In genomic region chr6:31702819-31703716, GRCh38 we compare ENCODE assay signal across 1 cellular context.
A peak's percentile ranks its signal among the peaks of the same experiment; 100 is the strongest.
TF ChIP-seq lines count a peak whose summit lies in the region.

TSS of gene ABHD16A (minus strand) at chr6:31703324. CDS start at chr6:31703281, 43 bp downstream.

TF ChIP-seq in HepG2, 621 proteins besides CTCF, POLR2A, EP300 and RAD21 (continued from another document and continues in another):
- TF ChIP-seq, protein P1, sequence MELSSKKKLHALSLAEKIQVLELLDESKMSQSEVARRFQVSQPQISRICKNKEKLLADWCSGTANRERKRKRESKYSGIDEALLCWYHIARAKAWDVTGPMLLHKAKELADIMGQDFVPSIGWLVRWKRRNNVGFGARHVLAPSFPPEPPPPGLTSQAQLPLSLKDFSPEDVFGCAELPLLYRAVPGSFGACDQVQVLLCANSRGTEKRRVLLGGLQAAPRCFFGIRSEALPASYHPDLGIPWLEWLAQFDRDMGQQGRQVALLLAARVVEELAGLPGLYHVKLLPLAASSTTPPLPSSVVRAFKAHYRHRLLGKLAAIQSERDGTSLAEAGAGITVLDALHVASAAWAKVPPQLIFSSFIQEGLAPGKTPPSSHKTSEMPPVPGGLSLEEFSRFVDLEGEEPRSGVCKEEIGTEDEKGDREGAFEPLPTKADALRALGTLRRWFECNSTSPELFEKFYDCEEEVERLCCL (CRISPR knock-in tag; IDR thresholded peaks at IDR 0.05; ENCODE audit: borderline replicate concordance): no peak; the same call in 1 of the 2 replicates
- TF ChIP-seq PHB2 (IDR thresholded peaks at IDR 0.05; ENCODE audit: partially characterized antibody) (no peak), ZNF468 (CRISPR knock-in tag; IDR thresholded peaks at IDR 0.05) (no peak), FOXK1 (CRISPR knock-in tag; IDR thresholded peaks at IDR 0.05; ENCODE audit: borderline replicate concordance, low read depth) (peak; percentile 90), SALL2 (CRISPR knock-in tag; IDR thresholded peaks at IDR 0.05) (peak; percentile 52; the same call in 1 of the 2 replicates), TBP (CRISPR knock-in tag; IDR thresholded peaks at IDR 0.05) (no peak), RFX3 (CRISPR knock-in tag; IDR thresholded peaks at IDR 0.05) (no peak), ZNF225 (CRISPR knock-in tag; IDR thresholded peaks at IDR 0.05) (no peak), ARID2 (CRISPR knock-in tag; IDR thresholded peaks at IDR 0.05; ENCODE audit: borderline replicate concordance) (peak; percentile 45; the same call in 1 of the 2 replicates), ZKSCAN8 (CRISPR knock-in tag; IDR thresholded peaks at IDR 0.05; ENCODE audit: borderline replicate concordance) (peak; percentile 79; the same call in 1 of the 2 replicates), CREBL2 (CRISPR knock-in tag; IDR thresholded peaks at IDR 0.05; ENCODE audit: borderline replicate concordance) (no peak), KMT2B (CRISPR knock-in tag; IDR thresholded peaks at IDR 0.05) (peak; percentile 84), RCOR2 (CRISPR knock-in tag; IDR thresholded peaks at IDR 0.05) (no peak; the same call in 1 of the 2 replicates), ZNF7 (CRISPR knock-in tag; IDR thresholded peaks at IDR 0.05) (no peak), ZNF124 (CRISPR knock-in tag; IDR thresholded peaks at IDR 0.05) (0 out of 2 replicates have a peak, but pooled peaks have one; percentile 59), PAX8 (CRISPR knock-in tag; IDR thresholded peaks at IDR 0.05; ENCODE audit: borderline replicate concordance) (no peak), NR2C2 (CRISPR knock-in tag; IDR thresholded peaks at IDR 0.05; ENCODE audit: borderline replicate concordance) (peak; percentile 67; the same call in 1 of the 2 replicates), ZNF484 (CRISPR knock-in tag; IDR thresholded peaks at IDR 0.05; ENCODE audit: borderline replicate concordance, low read depth) (no peak; the same call in 1 of the 2 replicates), ZFAT (CRISPR knock-in tag; conservative IDR thresholded peaks at IDR 0.05) (no peak), ARHGAP35 (CRISPR knock-in tag; IDR thresholded peaks at IDR 0.05; ENCODE audit: borderline replicate concordance) (no peak), REXO4 (CRISPR knock-in tag; IDR thresholded peaks at IDR 0.05; ENCODE audit: borderline replicate concordance) (no peak), PHF8 (CRISPR knock-in tag; IDR thresholded peaks at IDR 0.05) (peak; percentile 92), MBD4 (IDR thresholded peaks at IDR 0.05; ENCODE audit: borderline replicate concordance, low read length) (no peak), TBL1XR1 (IDR thresholded peaks at IDR 0.05; ENCODE audit: borderline replicate concordance, low read length, partially characterized antibody) (peak; percentile 47), PBX2 (CRISPR knock-in tag; IDR thresholded peaks at IDR 0.05) (no peak), PBX3 (CRISPR knock-in tag; IDR thresholded peaks at IDR 0.05; ENCODE audit: borderline replicate concordance) (no peak; the same call in 1 of the 2 replicates), ZMYM3 (CRISPR knock-in tag; IDR thresholded peaks at IDR 0.05) (peak; percentile 75), HOXA7 (CRISPR knock-in tag; IDR thresholded peaks at IDR 0.05) (no peak), BCL6 (CRISPR knock-in tag; IDR thresholded peaks at IDR 0.05) (peak; percentile 72), ESRRA (CRISPR knock-in tag; IDR thresholded peaks at IDR 0.05; ENCODE audit: low read depth) (no peak; the same call in 1 of the 2 replicates), ZSCAN30 (CRISPR knock-in tag; IDR thresholded peaks at IDR 0.05) (peak; percentile 91), FOXA1 (IDR thresholded peaks at IDR 0.05) (no peak), FOXA1 (CRISPR knock-in tag; IDR thresholded peaks at IDR 0.05) (peak; percentile 46), SOX5 (CRISPR knock-in tag; IDR thresholded peaks at IDR 0.05; ENCODE audit: borderline replicate concordance) (peak; percentile 73; the same call in 1 of the 2 replicates), SOX13 (IDR thresholded peaks at IDR 0.05) (peak; percentile 42; the same call in 1 of the 2 replicates), SOX13 (CRISPR knock-in tag; conservative IDR thresholded peaks at IDR 0.05 in 1 of 2, IDR thresholded peaks at IDR 0.05 in 1 of 2) (peak in 1 of 2 experiments; percentile 72; a peak in 2 of 4 replicates), RBM39 (IDR thresholded peaks at IDR 0.05; ENCODE audit: low read depth, low read length, poor library complexity, severe bottlenecking) (peak; percentile 76), HNRNPLL (IDR thresholded peaks at IDR 0.05; ENCODE audit: low read depth, low read length, poor library complexity, severe bottlenecking) (peak; percentile 95), PATZ1 (CRISPR knock-in tag; IDR thresholded peaks at IDR 0.05) (peak; percentile 67; the same call in 1 of the 2 replicates), RFXANK (CRISPR knock-in tag; IDR thresholded peaks at IDR 0.05) (peak; percentile 83; the same call in 1 of the 2 replicates), ZNF652 (CRISPR knock-in tag; IDR thresholded peaks at IDR 0.05; ENCODE audit: borderline replicate concordance, low read depth) (peak; percentile 30; the same call in 1 of the 2 replicates)
- TF ChIP-seq, protein P2, sequence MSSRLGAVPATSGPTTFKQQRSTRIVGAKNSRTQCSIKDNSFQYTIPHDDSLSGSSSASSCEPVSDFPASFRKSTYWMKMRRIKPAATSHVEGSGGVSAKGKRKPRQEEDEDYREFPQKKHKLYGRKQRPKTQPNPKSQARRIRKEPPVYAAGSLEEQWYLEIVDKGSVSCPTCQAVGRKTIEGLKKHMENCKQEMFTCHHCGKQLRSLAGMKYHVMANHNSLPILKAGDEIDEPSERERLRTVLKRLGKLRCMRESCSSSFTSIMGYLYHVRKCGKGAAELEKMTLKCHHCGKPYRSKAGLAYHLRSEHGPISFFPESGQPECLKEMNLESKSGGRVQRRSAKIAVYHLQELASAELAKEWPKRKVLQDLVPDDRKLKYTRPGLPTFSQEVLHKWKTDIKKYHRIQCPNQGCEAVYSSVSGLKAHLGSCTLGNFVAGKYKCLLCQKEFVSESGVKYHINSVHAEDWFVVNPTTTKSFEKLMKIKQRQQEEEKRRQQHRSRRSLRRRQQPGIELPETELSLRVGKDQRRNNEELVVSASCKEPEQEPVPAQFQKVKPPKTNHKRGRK (CRISPR knock-in tag; IDR thresholded peaks at IDR 0.05): peak; percentile 64; the same call in 1 of the 2 replicates
- TF ChIP-seq, protein P3, sequence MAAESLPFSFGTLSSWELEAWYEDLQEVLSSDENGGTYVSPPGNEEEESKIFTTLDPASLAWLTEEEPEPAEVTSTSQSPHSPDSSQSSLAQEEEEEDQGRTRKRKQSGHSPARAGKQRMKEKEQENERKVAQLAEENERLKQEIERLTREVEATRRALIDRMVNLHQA (CRISPR knock-in tag; IDR thresholded peaks at IDR 0.05): peak; percentile 82; the same call in 1 of the 2 replicates
- TF ChIP-seq, protein P4, sequence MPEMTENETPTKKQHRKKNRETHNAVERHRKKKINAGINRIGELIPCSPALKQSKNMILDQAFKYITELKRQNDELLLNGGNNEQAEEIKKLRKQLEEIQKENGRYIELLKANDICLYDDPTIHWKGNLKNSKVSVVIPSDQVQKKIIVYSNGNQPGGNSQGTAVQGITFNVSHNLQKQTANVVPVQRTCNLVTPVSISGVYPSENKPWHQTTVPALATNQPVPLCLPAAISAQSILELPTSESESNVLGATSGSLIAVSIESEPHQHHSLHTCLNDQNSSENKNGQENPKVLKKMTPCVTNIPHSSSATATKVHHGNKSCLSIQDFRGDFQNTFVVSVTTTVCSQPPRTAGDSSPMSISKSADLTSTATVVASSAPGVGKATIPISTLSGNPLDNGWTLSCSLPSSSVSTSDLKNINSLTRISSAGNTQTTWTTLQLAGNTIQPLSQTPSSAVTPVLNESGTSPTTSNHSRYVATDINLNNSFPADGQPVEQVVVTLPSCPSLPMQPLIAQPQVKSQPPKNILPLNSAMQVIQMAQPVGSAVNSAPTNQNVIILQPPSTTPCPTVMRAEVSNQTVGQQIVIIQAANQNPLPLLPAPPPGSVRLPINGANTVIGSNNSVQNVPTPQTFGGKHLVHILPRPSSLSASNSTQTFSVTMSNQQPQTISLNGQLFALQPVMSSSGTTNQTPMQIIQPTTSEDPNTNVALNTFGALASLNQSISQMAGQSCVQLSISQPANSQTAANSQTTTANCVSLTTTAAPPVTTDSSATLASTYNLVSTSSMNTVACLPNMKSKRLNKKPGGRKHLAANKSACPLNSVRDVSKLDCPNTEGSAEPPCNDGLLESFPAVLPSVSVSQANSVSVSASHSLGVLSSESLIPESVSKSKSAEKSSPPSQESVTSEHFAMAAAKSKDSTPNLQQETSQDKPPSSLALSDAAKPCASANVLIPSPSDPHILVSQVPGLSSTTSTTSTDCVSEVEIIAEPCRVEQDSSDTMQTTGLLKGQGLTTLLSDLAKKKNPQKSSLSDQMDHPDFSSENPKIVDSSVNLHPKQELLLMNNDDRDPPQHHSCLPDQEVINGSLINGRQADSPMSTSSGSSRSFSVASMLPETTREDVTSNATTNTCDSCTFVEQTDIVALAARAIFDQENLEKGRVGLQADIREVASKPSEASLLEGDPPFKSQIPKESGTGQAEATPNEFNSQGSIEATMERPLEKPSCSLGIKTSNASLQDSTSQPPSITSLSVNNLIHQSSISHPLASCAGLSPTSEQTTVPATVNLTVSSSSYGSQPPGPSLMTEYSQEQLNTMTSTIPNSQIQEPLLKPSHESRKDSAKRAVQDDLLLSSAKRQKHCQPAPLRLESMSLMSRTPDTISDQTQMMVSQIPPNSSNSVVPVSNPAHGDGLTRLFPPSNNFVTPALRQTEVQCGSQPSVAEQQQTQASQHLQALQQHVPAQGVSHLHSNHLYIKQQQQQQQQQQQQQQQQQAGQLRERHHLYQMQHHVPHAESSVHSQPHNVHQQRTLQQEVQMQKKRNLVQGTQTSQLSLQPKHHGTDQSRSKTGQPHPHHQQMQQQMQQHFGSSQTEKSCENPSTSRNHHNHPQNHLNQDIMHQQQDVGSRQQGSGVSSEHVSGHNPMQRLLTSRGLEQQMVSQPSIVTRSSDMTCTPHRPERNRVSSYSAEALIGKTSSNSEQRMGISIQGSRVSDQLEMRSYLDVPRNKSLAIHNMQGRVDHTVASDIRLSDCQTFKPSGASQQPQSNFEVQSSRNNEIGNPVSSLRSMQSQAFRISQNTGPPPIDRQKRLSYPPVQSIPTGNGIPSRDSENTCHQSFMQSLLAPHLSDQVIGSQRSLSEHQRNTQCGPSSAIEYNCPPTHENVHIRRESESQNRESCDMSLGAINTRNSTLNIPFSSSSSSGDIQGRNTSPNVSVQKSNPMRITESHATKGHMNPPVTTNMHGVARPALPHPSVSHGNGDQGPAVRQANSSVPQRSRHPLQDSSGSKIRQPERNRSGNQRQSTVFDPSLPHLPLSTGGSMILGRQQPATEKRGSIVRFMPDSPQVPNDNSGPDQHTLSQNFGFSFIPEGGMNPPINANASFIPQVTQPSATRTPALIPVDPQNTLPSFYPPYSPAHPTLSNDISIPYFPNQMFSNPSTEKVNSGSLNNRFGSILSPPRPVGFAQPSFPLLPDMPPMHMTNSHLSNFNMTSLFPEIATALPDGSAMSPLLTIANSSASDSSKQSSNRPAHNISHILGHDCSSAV (CRISPR knock-in tag; IDR thresholded peaks at IDR 0.05; ENCODE audit: borderline replicate concordance): no peak
- TF ChIP-seq, protein P5, sequence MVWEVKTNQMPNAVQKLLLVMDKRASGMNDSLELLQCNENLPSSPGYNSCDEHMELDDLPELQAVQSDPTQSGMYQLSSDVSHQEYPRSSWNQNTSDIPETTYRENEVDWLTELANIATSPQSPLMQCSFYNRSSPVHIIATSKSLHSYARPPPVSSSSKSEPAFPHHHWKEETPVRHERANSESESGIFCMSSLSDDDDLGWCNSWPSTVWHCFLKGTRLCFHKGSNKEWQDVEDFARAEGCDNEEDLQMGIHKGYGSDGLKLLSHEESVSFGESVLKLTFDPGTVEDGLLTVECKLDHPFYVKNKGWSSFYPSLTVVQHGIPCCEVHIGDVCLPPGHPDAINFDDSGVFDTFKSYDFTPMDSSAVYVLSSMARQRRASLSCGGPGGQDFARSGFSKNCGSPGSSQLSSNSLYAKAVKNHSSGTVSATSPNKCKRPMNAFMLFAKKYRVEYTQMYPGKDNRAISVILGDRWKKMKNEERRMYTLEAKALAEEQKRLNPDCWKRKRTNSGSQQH (CRISPR knock-in tag; IDR thresholded peaks at IDR 0.05; ENCODE audit: low read depth): peak; percentile 67
- TF ChIP-seq, protein P6, sequence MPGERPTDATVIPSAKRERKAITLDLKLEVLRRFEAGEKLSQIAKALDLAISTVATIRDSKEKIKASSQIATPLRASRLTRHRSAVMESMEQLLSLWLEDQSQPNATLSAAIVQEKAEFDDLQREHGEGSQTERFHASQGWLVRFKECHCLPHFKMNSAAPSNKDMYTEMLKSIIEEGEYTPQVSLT (CRISPR knock-in tag; IDR thresholded peaks at IDR 0.05; ENCODE audit: borderline replicate concordance, low read depth): no peak
